Comparison of ENCODE assay signal across 8 cellular contexts in the genomic region with DNA sequence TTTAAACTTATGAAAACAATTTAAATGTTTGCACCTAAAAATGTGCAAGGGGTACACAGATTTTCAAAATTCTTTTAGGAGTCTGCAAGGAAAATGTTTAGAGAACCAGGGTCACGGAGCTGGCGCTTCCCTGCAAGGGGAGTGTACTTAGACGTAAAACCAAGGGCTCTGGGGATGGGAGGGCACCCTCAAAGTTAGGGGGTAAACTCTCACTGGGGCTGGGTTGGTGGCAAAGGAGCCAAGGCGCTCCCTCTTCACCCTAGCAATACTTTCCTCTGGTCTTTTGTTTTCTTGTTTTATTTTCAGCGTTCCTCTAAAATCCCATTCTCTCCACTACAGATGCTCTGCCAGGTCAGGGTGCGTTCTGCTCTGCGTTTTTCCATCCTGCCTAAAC. TPM values are rescaled to one million over a fixed set of nuclear protein-coding genes. Genes with fewer than 3 reads are reported as not detected.
DNase-seq lines count a peak whose midpoint lies in the region; ATAC-seq and TF ChIP-seq lines count a peak whose summit lies in the region.
"Had no signal": no experiment of that assay in that cellular context is flagged by ENCODE, and none has a peak within 500 bp of the region (broad histone marks: within the 10 kb centered on the region; RNA-seq: fewer than 3 reads in every experiment).

No MANE protein-coding gene starts in this region.

- H3K4me3 ChIP-seq in KMS-11 (IDR thresholded peaks at IDR 0.05; ENCODE audit: insufficient read depth, low read depth, low read length): peak overlapping the region; percentile 99
- peak overlapping the region; percentile 53 for H3K4me3 ChIP-seq in astrocyte of the cerebellum (ENCODE audit: low read depth, low read length)
- H3K4me3 ChIP-seq in kidney epithelial cell (ENCODE audit: low read depth, low read length): peak overlapping the region; percentile 48

- H3K36me3 ChIP-seq in KMS-11 (ENCODE audit: insufficient read depth) (no peaks in the 10 kb centered on the region), kidney epithelial cell (ENCODE audit: control insufficient read depth, insufficient read depth, low read length) (no peaks in the 10 kb centered on the region)

- TF ChIP-seq CTCF in KMS-11 (conservative IDR thresholded peaks at IDR 0.05; ENCODE audit: low read depth, low read length): no peak
- no peak for TF ChIP-seq CTCF in astrocyte of the cerebellum (IDR thresholded peaks at IDR 0.05; ENCODE audit: low read depth, low read length, missing control alignments)
- no peak for TF ChIP-seq CTCF in kidney epithelial cell (IDR thresholded peaks at IDR 0.05; ENCODE audit: insufficient read depth, low read length, poor library complexity, severe bottlenecking)

- H3K27me3 ChIP-seq in KMS-11 (ENCODE audit: insufficient read depth, low read depth) (no peaks in the 10 kb centered on the region), kidney epithelial cell (ENCODE audit: control insufficient read depth, insufficient read depth, low read length) (peaks cover 5% of the 10 kb centered on the region)

- DNase-seq in astrocyte of the cerebellum (ENCODE audit: low read depth) (no peak), kidney epithelial cell (ENCODE audit: low read depth) (no peak), substantia nigra (lab: John Stamatoyannopoulos, UW) (no peak)

- peaks cover 13% of the 10 kb centered on the region for H3K4me1 ChIP-seq in KMS-11 (ENCODE audit: low read depth, poor library complexity, severe bottlenecking)

- H4K20me1 ChIP-seq in KMS-11 (ENCODE audit: insufficient read depth): no peaks in the 10 kb centered on the region

- no peak for ATAC-seq in GM21447 (IDR thresholded peaks at IDR 0.05; ENCODE audit: unreplicated experiment)
- ATAC-seq in GM18873 (IDR thresholded peaks at IDR 0.05; ENCODE audit: low FRiP score, unreplicated experiment): no peak
- no peak for ATAC-seq in GM19452 (IDR thresholded peaks at IDR 0.05; ENCODE audit: unreplicated experiment)

- peak overlapping the region; percentile 97 for H2AFZ ChIP-seq in KMS-11 (ENCODE audit: low read depth)

- H3K27ac ChIP-seq in KMS-11: peak overlapping the region; percentile 53; the same call in 1 of the 2 replicates
- H3K27ac ChIP-seq in substantia nigra (ENCODE audit: low read depth, low read length, poor library complexity, severe bottlenecking): peak overlapping the region; percentile 68

- H3K9ac ChIP-seq in KMS-11: peak overlapping the region; percentile 85; the same call in 1 of the 2 replicates

- no peaks in the 10 kb centered on the region for H3K79me2 ChIP-seq in KMS-11 (ENCODE audit: insufficient read depth, low read depth)

- peak overlapping the region; percentile 77 for H3K4me2 ChIP-seq in KMS-11

- in situ Hi-C loops in astrocyte of the cerebellum (cut with HindIII; ENCODE audit: low sequenced_read_pairs): no loop called here

RNA-seq across cellular contexts. Expression of a gene that starts 20.0 kb away (rescaled TPM):
- total RNA-seq in kidney epithelial cell: not detected in 2 replicates
- total RNA-seq: activated CD8-positive, alpha-beta memory T cell treated with anti-CD3 and anti-CD28 coated beads for 36 hours had no signal

RNA-seq across cellular contexts. Expression of a gene that starts 42.9 kb away (rescaled TPM):
- 70.6 and 70.7 TPM in 2 replicates for total RNA-seq in kidney epithelial cell

RNA-seq across cellular contexts. Expression of a gene that starts 43.0 kb away (rescaled TPM):
- 6.4 and 10.1 TPM in 2 replicates for total RNA-seq in kidney epithelial cell

Comparison
In these comparisons a context has a peak if more than half of its experiments do, and no peak if none do; other contexts are left out.
1. H3K4me3 ChIP-seq: peak in every context shown above with its lines; median percentile 99 in KMS-11; 53 in astrocyte of the cerebellum; 48 in kidney epithelial cell.